Comparison of ENCODE assay signal across 1 cellular context in the genomic region with DNA sequence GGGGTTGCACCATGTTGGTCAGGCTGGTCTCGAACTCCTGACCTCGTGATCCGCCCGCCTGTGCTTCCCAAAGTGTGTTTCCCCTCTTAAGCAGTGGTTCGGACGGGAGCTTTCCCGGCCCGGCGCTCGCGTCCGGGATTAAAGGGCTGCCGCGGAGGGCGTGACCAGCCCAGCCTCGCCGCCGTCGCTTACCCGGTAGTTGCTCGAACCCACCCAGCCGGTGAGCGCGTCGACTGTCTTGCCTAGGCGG.
TF ChIP-seq lines count a peak whose summit lies in the region.

No MANE protein-coding gene starts in this region.

TF ChIP-seq in K562, 482 proteins besides CTCF, POLR2A, EP300 and RAD21 (continued from another document and continues in another):
- TF ChIP-seq, protein P1, sequence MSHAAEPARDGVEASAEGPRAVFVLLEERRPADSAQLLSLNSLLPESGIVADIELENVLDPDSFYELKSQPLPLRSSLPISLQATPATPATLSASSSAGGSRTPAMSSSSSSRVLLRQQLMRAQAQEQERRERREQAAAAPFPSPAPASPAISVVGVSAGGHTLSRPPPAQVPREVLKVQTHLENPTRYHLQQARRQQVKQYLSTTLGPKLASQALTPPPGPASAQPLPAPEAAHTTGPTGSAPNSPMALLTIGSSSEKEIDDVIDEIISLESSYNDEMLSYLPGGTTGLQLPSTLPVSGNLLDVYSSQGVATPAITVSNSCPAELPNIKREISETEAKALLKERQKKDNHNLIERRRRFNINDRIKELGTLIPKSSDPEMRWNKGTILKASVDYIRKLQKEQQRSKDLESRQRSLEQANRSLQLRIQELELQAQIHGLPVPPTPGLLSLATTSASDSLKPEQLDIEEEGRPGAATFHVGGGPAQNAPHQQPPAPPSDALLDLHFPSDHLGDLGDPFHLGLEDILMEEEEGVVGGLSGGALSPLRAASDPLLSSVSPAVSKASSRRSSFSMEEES (CRISPR knock-in tag; IDR thresholded peaks at IDR 0.05) = peak; percentile 54
- TF ChIP-seq, protein P2, sequence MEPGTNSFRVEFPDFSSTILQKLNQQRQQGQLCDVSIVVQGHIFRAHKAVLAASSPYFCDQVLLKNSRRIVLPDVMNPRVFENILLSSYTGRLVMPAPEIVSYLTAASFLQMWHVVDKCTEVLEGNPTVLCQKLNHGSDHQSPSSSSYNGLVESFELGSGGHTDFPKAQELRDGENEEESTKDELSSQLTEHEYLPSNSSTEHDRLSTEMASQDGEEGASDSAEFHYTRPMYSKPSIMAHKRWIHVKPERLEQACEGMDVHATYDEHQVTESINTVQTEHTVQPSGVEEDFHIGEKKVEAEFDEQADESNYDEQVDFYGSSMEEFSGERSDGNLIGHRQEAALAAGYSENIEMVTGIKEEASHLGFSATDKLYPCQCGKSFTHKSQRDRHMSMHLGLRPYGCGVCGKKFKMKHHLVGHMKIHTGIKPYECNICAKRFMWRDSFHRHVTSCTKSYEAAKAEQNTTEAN (CRISPR knock-in tag; IDR thresholded peaks at IDR 0.05) = peak; percentile 78; the same call in 1 of the 2 replicates
- TF ChIP-seq ZNF766 (CRISPR knock-in tag; conservative IDR thresholded peaks at IDR 0.05) (peak; percentile 11; the same call in 1 of the 2 replicates), ZNF24 (IDR thresholded peaks at IDR 0.05) (no peak), ATF6 (CRISPR knock-in tag; IDR thresholded peaks at IDR 0.05) (peak; percentile 57; the same call in 1 of the 2 replicates), ZNF780A (CRISPR knock-in tag; IDR thresholded peaks at IDR 0.05) (no peak), KAT7 (CRISPR knock-in tag; IDR thresholded peaks at IDR 0.05; ENCODE audit: borderline replicate concordance) (peak; percentile 95; the same call in 1 of the 2 replicates), KLF13 (tag; IDR thresholded peaks at IDR 0.05; ENCODE audit: borderline replicate concordance, low read depth) (0 out of 2 replicates have a peak, but pooled peaks have one; percentile 49), ZBTB7A (IDR thresholded peaks at IDR 0.05; ENCODE audit: borderline replicate concordance, control insufficient read depth, low read depth, low read length) (no peak), SMARCA4 (IDR thresholded peaks at IDR 0.05) (0 out of 2 replicates have a peak, but pooled peaks have one; percentile 34), PRDM10 (IDR thresholded peaks at IDR 0.05; ENCODE audit: partially characterized antibody) (peak; percentile 56), NBN (IDR thresholded peaks at IDR 0.05; ENCODE audit: low read depth) (0 out of 2 replicates have a peak, but pooled peaks have one; percentile 16), HDAC1 (IDR thresholded peaks at IDR 0.05) (peak in 1 of 2 experiments; percentile 95; a peak in 1 of 4 replicates), TFAM (CRISPR knock-in tag; conservative IDR thresholded peaks at IDR 0.05) (no peak), ZNF212 (CRISPR knock-in tag; IDR thresholded peaks at IDR 0.05) (no peak), MXI1 (IDR thresholded peaks at IDR 0.05; ENCODE audit: low read depth, low read length) (peak; percentile 72; the same call in 1 of the 2 replicates), CCAR2 (IDR thresholded peaks at IDR 0.05; ENCODE audit: low read depth, low read length) (no peak), EP400 (IDR thresholded peaks at IDR 0.05) (0 out of 2 replicates have a peak, but pooled peaks have one; percentile 72), AFF1 (IDR thresholded peaks at IDR 0.05; ENCODE audit: low read depth in 1 of 2, partially characterized antibody in 2 of 2) (peak in 1 of 2 experiments; percentile 24)
- TF ChIP-seq, protein P3, sequence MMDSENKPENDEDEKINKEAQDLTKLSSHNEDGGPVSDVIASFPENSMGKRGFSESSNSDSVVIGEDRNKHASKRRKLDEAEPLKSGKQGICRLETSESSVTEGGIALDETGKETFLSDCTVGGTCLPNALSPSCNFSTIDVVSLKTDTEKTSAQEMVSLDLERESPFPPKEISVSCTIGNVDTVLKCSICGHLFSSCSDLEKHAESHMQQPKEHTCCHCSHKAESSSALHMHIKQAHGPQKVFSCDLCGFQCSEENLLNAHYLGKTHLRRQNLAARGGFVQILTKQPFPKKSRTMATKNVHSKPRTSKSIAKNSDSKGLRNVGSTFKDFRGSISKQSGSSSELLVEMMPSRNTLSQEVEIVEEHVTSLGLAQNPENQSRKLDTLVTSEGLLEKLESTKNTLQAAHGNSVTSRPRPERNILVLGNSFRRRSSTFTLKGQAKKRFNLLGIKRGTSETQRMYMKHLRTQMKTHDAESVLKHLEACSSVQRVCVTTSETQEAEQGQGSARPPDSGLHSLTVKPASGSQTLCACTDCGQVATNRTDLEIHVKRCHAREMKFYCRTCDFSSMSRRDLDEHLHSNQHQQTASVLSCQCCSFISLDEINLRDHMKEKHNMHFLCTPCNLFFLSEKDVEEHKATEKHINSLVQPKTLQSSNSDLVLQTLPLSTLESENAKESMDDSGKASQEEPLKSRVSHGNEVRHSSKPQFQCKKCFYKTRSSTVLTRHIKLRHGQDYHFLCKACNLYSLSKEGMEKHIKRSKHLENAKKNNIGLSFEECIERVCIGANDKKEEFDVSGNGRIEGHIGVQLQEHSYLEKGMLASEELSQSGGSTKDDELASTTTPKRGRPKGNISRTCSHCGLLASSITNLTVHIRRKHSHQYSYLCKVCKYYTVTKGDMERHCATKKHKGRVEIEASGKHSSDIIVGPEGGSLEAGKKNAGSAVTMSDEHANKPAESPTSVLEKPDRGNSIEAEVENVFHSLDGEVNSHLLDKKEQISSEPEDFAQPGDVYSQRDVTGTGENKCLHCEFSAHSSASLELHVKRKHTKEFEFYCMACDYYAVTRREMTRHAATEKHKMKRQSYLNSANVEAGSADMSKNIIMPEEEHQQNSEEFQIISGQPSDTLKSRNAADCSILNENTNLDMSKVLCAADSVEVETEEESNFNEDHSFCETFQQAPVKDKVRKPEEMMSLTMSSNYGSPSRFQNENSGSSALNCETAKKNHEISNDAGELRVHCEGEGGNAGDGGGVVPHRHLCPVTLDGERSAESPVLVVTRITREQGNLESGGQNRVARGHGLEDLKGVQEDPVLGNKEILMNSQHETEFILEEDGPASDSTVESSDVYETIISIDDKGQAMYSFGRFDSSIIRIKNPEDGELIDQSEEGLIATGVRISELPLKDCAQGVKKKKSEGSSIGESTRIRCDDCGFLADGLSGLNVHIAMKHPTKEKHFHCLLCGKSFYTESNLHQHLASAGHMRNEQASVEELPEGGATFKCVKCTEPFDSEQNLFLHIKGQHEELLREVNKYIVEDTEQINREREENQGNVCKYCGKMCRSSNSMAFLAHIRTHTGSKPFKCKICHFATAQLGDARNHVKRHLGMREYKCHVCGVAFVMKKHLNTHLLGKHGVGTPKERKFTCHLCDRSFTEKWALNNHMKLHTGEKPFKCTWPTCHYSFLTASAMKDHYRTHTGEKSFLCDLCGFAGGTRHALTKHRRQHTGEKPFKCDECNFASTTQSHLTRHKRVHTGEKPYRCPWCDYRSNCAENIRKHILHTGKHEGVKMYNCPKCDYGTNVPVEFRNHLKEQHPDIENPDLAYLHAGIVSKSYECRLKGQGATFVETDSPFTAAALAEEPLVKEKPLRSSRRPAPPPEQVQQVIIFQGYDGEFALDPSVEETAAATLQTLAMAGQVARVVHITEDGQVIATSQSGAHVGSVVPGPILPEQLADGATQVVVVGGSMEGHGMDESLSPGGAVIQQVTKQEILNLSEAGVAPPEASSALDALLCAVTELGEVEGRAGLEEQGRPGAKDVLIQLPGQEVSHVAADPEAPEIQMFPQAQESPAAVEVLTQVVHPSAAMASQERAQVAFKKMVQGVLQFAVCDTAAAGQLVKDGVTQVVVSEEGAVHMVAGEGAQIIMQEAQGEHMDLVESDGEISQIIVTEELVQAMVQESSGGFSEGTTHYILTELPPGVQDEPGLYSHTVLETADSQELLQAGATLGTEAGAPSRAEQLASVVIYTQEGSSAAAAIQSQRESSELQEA (IDR thresholded peaks at IDR 0.05; ENCODE audit: low read depth) = 0 out of 2 replicates have a peak, but pooled peaks have one; percentile 6
- TF ChIP-seq, protein P4, sequence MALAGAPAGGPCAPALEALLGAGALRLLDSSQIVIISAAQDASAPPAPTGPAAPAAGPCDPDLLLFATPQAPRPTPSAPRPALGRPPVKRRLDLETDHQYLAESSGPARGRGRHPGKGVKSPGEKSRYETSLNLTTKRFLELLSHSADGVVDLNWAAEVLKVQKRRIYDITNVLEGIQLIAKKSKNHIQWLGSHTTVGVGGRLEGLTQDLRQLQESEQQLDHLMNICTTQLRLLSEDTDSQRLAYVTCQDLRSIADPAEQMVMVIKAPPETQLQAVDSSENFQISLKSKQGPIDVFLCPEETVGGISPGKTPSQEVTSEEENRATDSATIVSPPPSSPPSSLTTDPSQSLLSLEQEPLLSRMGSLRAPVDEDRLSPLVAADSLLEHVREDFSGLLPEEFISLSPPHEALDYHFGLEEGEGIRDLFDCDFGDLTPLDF (CRISPR knock-in tag; IDR thresholded peaks at IDR 0.05) = peak; percentile 74; the same call in 1 of the 2 replicates
- TF ChIP-seq, protein P5, sequence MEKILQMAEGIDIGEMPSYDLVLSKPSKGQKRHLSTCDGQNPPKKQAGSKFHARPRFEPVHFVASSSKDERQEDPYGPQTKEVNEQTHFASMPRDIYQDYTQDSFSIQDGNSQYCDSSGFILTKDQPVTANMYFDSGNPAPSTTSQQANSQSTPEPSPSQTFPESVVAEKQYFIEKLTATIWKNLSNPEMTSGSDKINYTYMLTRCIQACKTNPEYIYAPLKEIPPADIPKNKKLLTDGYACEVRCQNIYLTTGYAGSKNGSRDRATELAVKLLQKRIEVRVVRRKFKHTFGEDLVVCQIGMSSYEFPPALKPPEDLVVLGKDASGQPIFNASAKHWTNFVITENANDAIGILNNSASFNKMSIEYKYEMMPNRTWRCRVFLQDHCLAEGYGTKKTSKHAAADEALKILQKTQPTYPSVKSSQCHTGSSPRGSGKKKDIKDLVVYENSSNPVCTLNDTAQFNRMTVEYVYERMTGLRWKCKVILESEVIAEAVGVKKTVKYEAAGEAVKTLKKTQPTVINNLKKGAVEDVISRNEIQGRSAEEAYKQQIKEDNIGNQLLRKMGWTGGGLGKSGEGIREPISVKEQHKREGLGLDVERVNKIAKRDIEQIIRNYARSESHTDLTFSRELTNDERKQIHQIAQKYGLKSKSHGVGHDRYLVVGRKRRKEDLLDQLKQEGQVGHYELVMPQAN (IDR thresholded peaks at IDR 0.05; ENCODE audit: borderline replicate concordance) = peak; percentile 96
